In genomic region chr11:763073-763463, GRCh38 we compare ENCODE assay signal across 11 cellular contexts. TPM values are rescaled to one million over a fixed set of nuclear protein-coding genes. Genes with fewer than 3 reads are reported as not detected.
DNase-seq lines count a peak whose midpoint lies in the region; ATAC-seq and TF ChIP-seq lines count a peak whose summit lies in the region.
"Had no signal": no experiment of that assay in that cellular context is flagged by ENCODE, and none has a peak within 500 bp of the region (broad histone marks: within the 10 kb centered on the region; RNA-seq: fewer than 3 reads in every experiment).

No MANE protein-coding gene starts in this region.

- peak overlapping the region; percentile 58 for H3K27ac Mint-ChIP-seq in endodermal cell

- no peak overlapping the region for H3K4me3 ChIP-seq in endodermal cell (ENCODE audit: low read length)
- H3K4me3 ChIP-seq in psoas muscle = no peak overlapping the region
- H3K4me3 ChIP-seq in gastrocnemius medialis = no peak overlapping the region
- H3K4me3 ChIP-seq: SK-N-MC had no signal

- TF ChIP-seq CTCF in endodermal cell (conservative IDR thresholded peaks at IDR 0.05) (no peak), psoas muscle (IDR thresholded peaks at IDR 0.05) (no peak), gastrocnemius medialis (IDR thresholded peaks at IDR 0.05 in 4 of 5, conservative IDR thresholded peaks at IDR 0.05 in 1 of 5) (no peak)

- H3K27ac ChIP-seq in endodermal cell (ENCODE audit: low read depth, low read length) = no peak overlapping the region
- H3K27ac ChIP-seq in psoas muscle = peak overlapping the region; percentile 30
- H3K27ac ChIP-seq in gastrocnemius medialis = peak overlapping the region in 1 of 4 donors; percentile 22

- no peak for ATAC-seq in psoas muscle
- no peak for ATAC-seq in gastrocnemius medialis

- H3K27me3 ChIP-seq in endodermal cell (ENCODE audit: control insufficient read depth, insufficient read depth, low read length, poor library complexity, severe bottlenecking) = no peaks in the 10 kb centered on the region
- no peaks in the 10 kb centered on the region for H3K27me3 ChIP-seq in psoas muscle (ENCODE audit: insufficient read depth in 3 of 3, low read length in 2 of 3)
- no peaks in the 10 kb centered on the region for H3K27me3 ChIP-seq in gastrocnemius medialis

- H3K4me1 ChIP-seq in endodermal cell (ENCODE audit: control insufficient read depth, insufficient read depth, low read length) (no peaks in the 10 kb centered on the region), psoas muscle (peaks cover 4% of the 10 kb centered on the region), gastrocnemius medialis (no peaks in the 10 kb centered on the region)

- H3K4me3 Mint-ChIP-seq in endodermal cell = no peak overlapping the region

- peaks cover 58% of the 10 kb centered on the region for H3K36me3 Mint-ChIP-seq in endodermal cell (ENCODE audit: low read depth)

- no peaks in the 10 kb centered on the region for H3K9me3 ChIP-seq in endodermal cell (ENCODE audit: control insufficient read depth, low read length)
- H3K9me3 ChIP-seq in psoas muscle = no peaks in the 10 kb centered on the region
- H3K9me3 ChIP-seq in gastrocnemius medialis = no peaks in the 10 kb centered on the region

- WGBS in endodermal cell (ENCODE audit: insufficient coverage in 1 of 2, insufficient read length in 1 of 2), 2 experiments = 73 to 83% methylated on average over 8 to 17 of the region's 24 CpGs
- 65 to 77% (median 68%) methylated on average over 13 to 24 of the region's 24 CpGs for WGBS in psoas muscle, 3 donors

- no peak for TF ChIP-seq POLR2A in gastrocnemius medialis (IDR thresholded peaks at IDR 0.05)

- DNase-seq in DMS53 (lab: John Stamatoyannopoulos, UW) (peak; percentile 82), DMS53 treated with DMSO at 0.1 percent for 48 hours (lab: John Stamatoyannopoulos, UW; ENCODE audit: unreplicated experiment) (no peak), NCI-H774 (lab: John Stamatoyannopoulos, UW) (peak; percentile 19), endodermal cell (peak; percentile 85), psoas muscle (no peak), gastrocnemius medialis (no peak), occipital lobe (lab: John Stamatoyannopoulos, UW) (no peak), NOMO-1 (lab: John Stamatoyannopoulos, UW; ENCODE audit: unreplicated experiment in 2 of 2) (no peak)
- DNase-seq: GF-D8, NCI-H1048 had no signal

- in situ Hi-C loops in gastrocnemius medialis (cut with MboI; ENCODE audit: low sequenced_read_pairs in 4 of 4) = no loop called here

- H3K36me3 ChIP-seq in endodermal cell (ENCODE audit: control insufficient read depth, insufficient read depth, low read length) (peaks cover 62% of the 10 kb centered on the region), psoas muscle (ENCODE audit: insufficient read depth in 1 of 2, low read depth in 1 of 2) (peaks cover 0 to 92% of the 10 kb centered on the region in 2 donors), gastrocnemius medialis (peaks cover 0 to 89% of the 10 kb centered on the region in 2 donors)

- H3K9ac ChIP-seq in endodermal cell (ENCODE audit: extremely low read depth, low read length, poor library complexity, severe bottlenecking) = no peak overlapping the region

- intact Hi-C loops in psoas muscle (cut with DNase I) = no loop called here
- intact Hi-C loops in gastrocnemius medialis (cut with DNase I; ENCODE audit: low total_unique reads) = no loop called here

- H3K9me3 Mint-ChIP-seq in endodermal cell = no peaks in the 10 kb centered on the region

- no peaks in the 10 kb centered on the region for H3K4me1 Mint-ChIP-seq in endodermal cell

- no peaks in the 10 kb centered on the region for H3K27me3 Mint-ChIP-seq in endodermal cell (ENCODE audit: insufficient read depth)

RNA-seq across cellular contexts. Expression of gene GATD1, which starts 14.2 kb away (rescaled TPM):
- total RNA-seq in endodermal cell = 10 to 100 TPM; 57.2 to 63.2 TPM
- 42.3 TPM for polyA plus RNA-seq in endodermal cell (2013, experiment 1 of 2)
- 39.0 TPM for polyA plus RNA-seq in endodermal cell (2013, experiment 2 of 2)
- total RNA-seq in psoas muscle = 10 to 100 TPM; 13.6 to 32.6 (median 22.2) TPM
- 10 to 100 TPM; 11.0 to 20.9 (median 17.7) TPM for polyA plus RNA-seq in psoas muscle
- total RNA-seq in gastrocnemius medialis = 10 to 100 TPM in 2 of 4 donors, 1 to 10 TPM in 2; 3.5 to 10.6 (median 9.4) TPM
- total RNA-seq in occipital lobe = 22.3 TPM

RNA-seq across cellular contexts. Expression of gene TALDO1, which starts 15.8 kb away (rescaled TPM):
- total RNA-seq in endodermal cell (100 to 1,000 TPM; 177 to 221 TPM), psoas muscle (100 to 1,000 TPM in 1 of 4 donors, 10 to 100 TPM in 3; 77.7 to 140 (median 81.8) TPM), gastrocnemius medialis (100 to 1,000 TPM in 3 of 4 donors, 10 to 100 TPM in 1; 98.6 to 167 (median 153) TPM), occipital lobe (61.0 TPM)
- polyA plus RNA-seq in endodermal cell (2013, experiment 1 of 2) = 123 TPM
- polyA plus RNA-seq in endodermal cell (2013, experiment 2 of 2) = 112 TPM
- 10 to 100 TPM; 58.7 to 77.6 (median 65.9) TPM for polyA plus RNA-seq in psoas muscle

RNA-seq across cellular contexts. Expression of gene CEND1, which starts 26.8 kb away (rescaled TPM):
- total RNA-seq in endodermal cell = not detected
- polyA plus RNA-seq in endodermal cell (2013, experiment 1 of 2) = 1.1 TPM
- polyA plus RNA-seq in endodermal cell (2013, experiment 2 of 2) = 0.87 TPM
- total RNA-seq in psoas muscle = under 1 TPM in 1 of 4 donors, not detected in 3; 0.22 TPM
- under 1 TPM; 0.09 to 0.33 (median 0.11) TPM for polyA plus RNA-seq in psoas muscle
- under 1 TPM in 1 of 4 donors, not detected in 3; 0.20 TPM for total RNA-seq in gastrocnemius medialis
- 5.9 TPM for total RNA-seq in occipital lobe

RNA-seq across cellular contexts. Expression of gene SLC25A22, which starts 35.0 kb away (rescaled TPM):
- total RNA-seq in endodermal cell = 10 to 100 TPM; 46.5 to 56.2 TPM
- polyA plus RNA-seq in endodermal cell (2013, experiment 1 of 2) = 32.4 TPM
- 28.6 TPM for polyA plus RNA-seq in endodermal cell (2013, experiment 2 of 2)
- 1 to 10 TPM; 1.5 to 2.9 (median 2.2) TPM for total RNA-seq in psoas muscle
- polyA plus RNA-seq in psoas muscle = 1 to 10 TPM in 1 of 3 donors, under 1 TPM in 2; 0.49 to 4.3 (median 0.56) TPM
- total RNA-seq in gastrocnemius medialis = 1 to 10 TPM in 2 of 4 donors, under 1 TPM in 1, not detected in 1; 0.80 to 1.5 (median 1.0) TPM
- 15.0 TPM for total RNA-seq in occipital lobe

RNA-seq across cellular contexts. Expression of gene PIDD1, which starts 42.0 kb away (rescaled TPM):
- total RNA-seq in endodermal cell = 10 to 100 TPM; 39.9 to 48.8 TPM
- 34.3 TPM for polyA plus RNA-seq in endodermal cell (2013, experiment 1 of 2)
- 24.6 TPM for polyA plus RNA-seq in endodermal cell (2013, experiment 2 of 2)
- 10 to 100 TPM in 3 of 4 donors, 1 to 10 TPM in 1; 8.7 to 13.8 (median 10.4) TPM for total RNA-seq in psoas muscle
- polyA plus RNA-seq in psoas muscle = 10 to 100 TPM in 2 of 3 donors, 1 to 10 TPM in 1; 9.4 to 16.2 (median 10.9) TPM
- 10 to 100 TPM in 2 of 4 donors, 1 to 10 TPM in 2; 6.3 to 35.7 (median 10.2) TPM for total RNA-seq in gastrocnemius medialis
- total RNA-seq in occipital lobe = 5.1 TPM

Comparison
In these comparisons a context has a peak if more than half of its experiments do, and no peak if none do; other contexts are left out.
1. DNase-seq: peak in DMS53 (single experiment), NCI-H774 (single experiment) and endodermal cell (single experiment); none in DMS53 treated with DMSO at 0.1 percent for 48 hours (single experiment), psoas muscle (0 of 2), gastrocnemius medialis (0 of 2), occipital lobe (single experiment) and NOMO-1 (0 of 2).